In the genomic region with DNA sequence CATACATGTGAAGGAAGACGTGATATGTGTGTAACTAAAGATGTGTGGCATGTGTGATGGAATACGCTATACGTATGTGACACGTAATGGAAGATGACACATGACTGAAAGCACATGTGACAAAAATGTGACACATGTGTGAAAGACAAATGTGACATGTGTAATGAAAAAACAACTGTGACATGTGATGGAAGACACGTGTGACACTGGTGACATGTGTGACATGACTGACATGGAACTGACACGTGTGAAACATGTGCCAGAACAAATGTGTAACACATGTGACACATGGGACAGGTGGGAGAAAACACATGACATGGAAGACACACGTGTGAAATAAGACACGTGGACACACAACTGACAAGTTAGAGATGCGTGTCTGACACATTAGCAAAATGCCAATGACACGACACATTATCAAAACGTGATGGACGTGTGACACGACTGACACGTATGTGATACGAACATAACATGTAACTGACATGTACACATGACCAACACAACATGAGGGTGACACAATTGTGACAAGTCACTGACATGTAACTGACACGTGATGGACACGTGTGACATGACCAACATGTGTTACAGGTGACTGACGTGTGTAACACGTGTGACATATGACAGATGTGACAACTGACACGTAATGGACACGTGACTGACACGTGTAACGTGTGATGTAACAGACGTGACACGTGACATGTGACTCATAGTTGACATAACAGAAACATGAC, we compare ENCODE assay signal across 2 cellular contexts.
TF ChIP-seq lines count a peak whose summit lies in the region.

No MANE protein-coding gene starts in this region.

TF ChIP-seq in HepG2, 621 proteins besides CTCF, POLR2A, EP300 and RAD21 (continues in another document):
- no peak for TF ChIP-seq DBP (CRISPR knock-in tag; IDR thresholded peaks at IDR 0.05; ENCODE audit: not compliant biosample characterization)
- TF ChIP-seq CREM (IDR thresholded peaks at IDR 0.05), result no peak
- no peak for TF ChIP-seq CREM (CRISPR knock-in tag; IDR thresholded peaks at IDR 0.05)
- TF ChIP-seq, protein P1, sequence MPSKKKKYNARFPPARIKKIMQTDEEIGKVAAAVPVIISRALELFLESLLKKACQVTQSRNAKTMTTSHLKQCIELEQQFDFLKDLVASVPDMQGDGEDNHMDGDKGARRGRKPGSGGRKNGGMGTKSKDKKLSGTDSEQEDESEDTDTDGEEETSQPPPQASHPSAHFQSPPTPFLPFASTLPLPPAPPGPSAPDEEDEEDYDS (CRISPR knock-in tag; IDR thresholded peaks at IDR 0.05), result no peak
- no peak for TF ChIP-seq ZNF230 (CRISPR knock-in tag; IDR thresholded peaks at IDR 0.05)
- 0 out of 2 replicates have a peak, but pooled peaks have one; percentile 15 for TF ChIP-seq HOXA7 (CRISPR knock-in tag; IDR thresholded peaks at IDR 0.05)
- TF ChIP-seq, protein P2, sequence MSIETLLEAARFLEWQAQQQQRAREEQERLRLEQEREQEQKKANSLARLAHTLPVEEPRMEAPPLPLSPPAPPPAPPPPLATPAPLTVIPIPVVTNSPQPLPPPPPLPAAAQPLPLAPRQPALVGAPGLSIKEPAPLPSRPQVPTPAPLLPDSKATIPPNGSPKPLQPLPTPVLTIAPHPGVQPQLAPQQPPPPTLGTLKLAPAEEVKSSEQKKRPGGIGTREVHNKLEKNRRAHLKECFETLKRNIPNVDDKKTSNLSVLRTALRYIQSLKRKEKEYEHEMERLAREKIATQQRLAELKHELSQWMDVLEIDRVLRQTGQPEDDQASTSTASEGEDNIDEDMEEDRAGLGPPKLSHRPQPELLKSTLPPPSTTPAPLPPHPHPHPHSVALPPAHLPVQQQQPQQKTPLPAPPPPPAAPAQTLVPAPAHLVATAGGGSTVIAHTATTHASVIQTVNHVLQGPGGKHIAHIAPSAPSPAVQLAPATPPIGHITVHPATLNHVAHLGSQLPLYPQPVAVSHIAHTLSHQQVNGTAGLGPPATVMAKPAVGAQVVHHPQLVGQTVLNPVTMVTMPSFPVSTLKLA (IDR thresholded peaks at IDR 0.05), result peak; percentile 100
- TF ChIP-seq, protein P3, sequence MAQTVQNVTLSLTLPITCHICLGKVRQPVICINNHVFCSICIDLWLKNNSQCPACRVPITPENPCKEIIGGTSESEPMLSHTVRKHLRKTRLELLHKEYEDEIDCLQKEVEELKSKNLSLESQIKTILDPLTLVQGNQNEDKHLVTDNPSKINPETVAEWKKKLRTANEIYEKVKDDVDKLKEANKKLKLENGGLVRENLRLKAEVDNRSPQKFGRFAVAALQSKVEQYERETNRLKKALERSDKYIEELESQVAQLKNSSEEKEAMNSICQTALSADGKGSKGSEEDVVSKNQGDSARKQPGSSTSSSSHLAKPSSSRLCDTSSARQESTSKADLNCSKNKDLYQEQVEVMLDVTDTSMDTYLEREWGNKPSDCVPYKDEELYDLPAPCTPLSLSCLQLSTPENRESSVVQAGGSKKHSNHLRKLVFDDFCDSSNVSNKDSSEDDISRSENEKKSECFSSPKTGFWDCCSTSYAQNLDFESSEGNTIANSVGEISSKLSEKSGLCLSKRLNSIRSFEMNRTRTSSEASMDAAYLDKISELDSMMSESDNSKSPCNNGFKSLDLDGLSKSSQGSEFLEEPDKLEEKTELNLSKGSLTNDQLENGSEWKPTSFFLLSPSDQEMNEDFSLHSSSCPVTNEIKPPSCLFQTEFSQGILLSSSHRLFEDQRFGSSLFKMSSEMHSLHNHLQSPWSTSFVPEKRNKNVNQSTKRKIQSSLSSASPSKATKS (CRISPR knock-in tag; IDR thresholded peaks at IDR 0.05), result no peak
- no peak for TF ChIP-seq ZMYM2 (CRISPR knock-in tag; IDR thresholded peaks at IDR 0.05)
- TF ChIP-seq MXD3 (CRISPR knock-in tag; IDR thresholded peaks at IDR 0.05), result no peak
- TF ChIP-seq, protein P4, sequence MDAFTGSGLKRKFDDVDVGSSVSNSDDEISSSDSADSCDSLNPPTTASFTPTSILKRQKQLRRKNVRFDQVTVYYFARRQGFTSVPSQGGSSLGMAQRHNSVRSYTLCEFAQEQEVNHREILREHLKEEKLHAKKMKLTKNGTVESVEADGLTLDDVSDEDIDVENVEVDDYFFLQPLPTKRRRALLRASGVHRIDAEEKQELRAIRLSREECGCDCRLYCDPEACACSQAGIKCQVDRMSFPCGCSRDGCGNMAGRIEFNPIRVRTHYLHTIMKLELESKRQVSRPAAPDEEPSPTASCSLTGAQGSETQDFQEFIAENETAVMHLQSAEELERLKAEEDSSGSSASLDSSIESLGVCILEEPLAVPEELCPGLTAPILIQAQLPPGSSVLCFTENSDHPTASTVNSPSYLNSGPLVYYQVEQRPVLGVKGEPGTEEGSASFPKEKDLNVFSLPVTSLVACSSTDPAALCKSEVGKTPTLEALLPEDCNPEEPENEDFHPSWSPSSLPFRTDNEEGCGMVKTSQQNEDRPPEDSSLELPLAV (CRISPR knock-in tag; conservative IDR thresholded peaks at IDR 0.05; ENCODE audit: low read depth), result 0 out of 2 replicates have a peak, but pooled peaks have one; percentile 27

TF ChIP-seq in K562, 482 proteins besides CTCF, POLR2A, EP300 and RAD21 (continues in another document):
- TF ChIP-seq SMARCA5 (IDR thresholded peaks at IDR 0.05) (no peak), ZBTB7A (IDR thresholded peaks at IDR 0.05; ENCODE audit: borderline replicate concordance, control insufficient read depth, low read depth, low read length) (no peak), ZNF217 (CRISPR knock-in tag; IDR thresholded peaks at IDR 0.05) (no peak), SIRT6 (IDR thresholded peaks at IDR 0.05; ENCODE audit: low read depth, low read length) (no peak), ZNF764 (CRISPR knock-in tag; IDR thresholded peaks at IDR 0.05; ENCODE audit: low read depth) (no peak), CCNT2 (IDR thresholded peaks at IDR 0.05; ENCODE audit: borderline replicate concordance, extremely low read depth, insufficient read length, low read depth, low read length) (no peak), ZNF561 (CRISPR knock-in tag; conservative IDR thresholded peaks at IDR 0.05) (no peak), HNRNPLL (IDR thresholded peaks at IDR 0.05; ENCODE audit: low read depth, low read length, poor library complexity, severe bottlenecking) (no peak), RBM39 (optimal IDR thresholded peaks at IDR 0.05; ENCODE audit: low read depth, low read length) (no peak), ZNF311 (CRISPR knock-in tag; IDR thresholded peaks at IDR 0.05) (no peak), PHF20 (IDR thresholded peaks at IDR 0.05; ENCODE audit: partially characterized antibody) (peak; percentile 7), EGR1 (conservative IDR thresholded peaks at IDR 0.05) (no peak), GTF2E2 (tag; IDR thresholded peaks at IDR 0.05) (no peak), HNRNPUL1 (IDR thresholded peaks at IDR 0.05; ENCODE audit: low read length) (no peak), CC2D1A (IDR thresholded peaks at IDR 0.05) (no peak), ARNT (IDR thresholded peaks at IDR 0.05) (no peak), LARP7 (IDR thresholded peaks at IDR 0.05) (no peak), TCF7L2 (IDR thresholded peaks at IDR 0.05; ENCODE audit: low read depth, low read length) (no peak), NCOR1 (IDR thresholded peaks at IDR 0.05) (no peak), CUX1 (CRISPR knock-in tag; IDR thresholded peaks at IDR 0.05) (no peak), MTA1 (IDR thresholded peaks at IDR 0.05; ENCODE audit: borderline replicate concordance) (no peak)
- TF ChIP-seq, protein P5, sequence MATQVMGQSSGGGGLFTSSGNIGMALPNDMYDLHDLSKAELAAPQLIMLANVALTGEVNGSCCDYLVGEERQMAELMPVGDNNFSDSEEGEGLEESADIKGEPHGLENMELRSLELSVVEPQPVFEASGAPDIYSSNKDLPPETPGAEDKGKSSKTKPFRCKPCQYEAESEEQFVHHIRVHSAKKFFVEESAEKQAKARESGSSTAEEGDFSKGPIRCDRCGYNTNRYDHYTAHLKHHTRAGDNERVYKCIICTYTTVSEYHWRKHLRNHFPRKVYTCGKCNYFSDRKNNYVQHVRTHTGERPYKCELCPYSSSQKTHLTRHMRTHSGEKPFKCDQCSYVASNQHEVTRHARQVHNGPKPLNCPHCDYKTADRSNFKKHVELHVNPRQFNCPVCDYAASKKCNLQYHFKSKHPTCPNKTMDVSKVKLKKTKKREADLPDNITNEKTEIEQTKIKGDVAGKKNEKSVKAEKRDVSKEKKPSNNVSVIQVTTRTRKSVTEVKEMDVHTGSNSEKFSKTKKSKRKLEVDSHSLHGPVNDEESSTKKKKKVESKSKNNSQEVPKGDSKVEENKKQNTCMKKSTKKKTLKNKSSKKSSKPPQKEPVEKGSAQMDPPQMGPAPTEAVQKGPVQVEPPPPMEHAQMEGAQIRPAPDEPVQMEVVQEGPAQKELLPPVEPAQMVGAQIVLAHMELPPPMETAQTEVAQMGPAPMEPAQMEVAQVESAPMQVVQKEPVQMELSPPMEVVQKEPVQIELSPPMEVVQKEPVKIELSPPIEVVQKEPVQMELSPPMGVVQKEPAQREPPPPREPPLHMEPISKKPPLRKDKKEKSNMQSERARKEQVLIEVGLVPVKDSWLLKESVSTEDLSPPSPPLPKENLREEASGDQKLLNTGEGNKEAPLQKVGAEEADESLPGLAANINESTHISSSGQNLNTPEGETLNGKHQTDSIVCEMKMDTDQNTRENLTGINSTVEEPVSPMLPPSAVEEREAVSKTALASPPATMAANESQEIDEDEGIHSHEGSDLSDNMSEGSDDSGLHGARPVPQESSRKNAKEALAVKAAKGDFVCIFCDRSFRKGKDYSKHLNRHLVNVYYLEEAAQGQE (CRISPR knock-in tag; IDR thresholded peaks at IDR 0.05; ENCODE audit: low read depth), result no peak
- TF ChIP-seq, protein P6, sequence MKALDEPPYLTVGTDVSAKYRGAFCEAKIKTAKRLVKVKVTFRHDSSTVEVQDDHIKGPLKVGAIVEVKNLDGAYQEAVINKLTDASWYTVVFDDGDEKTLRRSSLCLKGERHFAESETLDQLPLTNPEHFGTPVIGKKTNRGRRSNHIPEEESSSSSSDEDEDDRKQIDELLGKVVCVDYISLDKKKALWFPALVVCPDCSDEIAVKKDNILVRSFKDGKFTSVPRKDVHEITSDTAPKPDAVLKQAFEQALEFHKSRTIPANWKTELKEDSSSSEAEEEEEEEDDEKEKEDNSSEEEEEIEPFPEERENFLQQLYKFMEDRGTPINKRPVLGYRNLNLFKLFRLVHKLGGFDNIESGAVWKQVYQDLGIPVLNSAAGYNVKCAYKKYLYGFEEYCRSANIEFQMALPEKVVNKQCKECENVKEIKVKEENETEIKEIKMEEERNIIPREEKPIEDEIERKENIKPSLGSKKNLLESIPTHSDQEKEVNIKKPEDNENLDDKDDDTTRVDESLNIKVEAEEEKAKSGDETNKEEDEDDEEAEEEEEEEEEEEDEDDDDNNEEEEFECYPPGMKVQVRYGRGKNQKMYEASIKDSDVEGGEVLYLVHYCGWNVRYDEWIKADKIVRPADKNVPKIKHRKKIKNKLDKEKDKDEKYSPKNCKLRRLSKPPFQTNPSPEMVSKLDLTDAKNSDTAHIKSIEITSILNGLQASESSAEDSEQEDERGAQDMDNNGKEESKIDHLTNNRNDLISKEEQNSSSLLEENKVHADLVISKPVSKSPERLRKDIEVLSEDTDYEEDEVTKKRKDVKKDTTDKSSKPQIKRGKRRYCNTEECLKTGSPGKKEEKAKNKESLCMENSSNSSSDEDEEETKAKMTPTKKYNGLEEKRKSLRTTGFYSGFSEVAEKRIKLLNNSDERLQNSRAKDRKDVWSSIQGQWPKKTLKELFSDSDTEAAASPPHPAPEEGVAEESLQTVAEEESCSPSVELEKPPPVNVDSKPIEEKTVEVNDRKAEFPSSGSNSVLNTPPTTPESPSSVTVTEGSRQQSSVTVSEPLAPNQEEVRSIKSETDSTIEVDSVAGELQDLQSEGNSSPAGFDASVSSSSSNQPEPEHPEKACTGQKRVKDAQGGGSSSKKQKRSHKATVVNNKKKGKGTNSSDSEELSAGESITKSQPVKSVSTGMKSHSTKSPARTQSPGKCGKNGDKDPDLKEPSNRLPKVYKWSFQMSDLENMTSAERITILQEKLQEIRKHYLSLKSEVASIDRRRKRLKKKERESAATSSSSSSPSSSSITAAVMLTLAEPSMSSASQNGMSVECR (CRISPR knock-in tag; IDR thresholded peaks at IDR 0.05), result peak; percentile 51; the same call in 1 of the 2 replicates
- TF ChIP-seq, protein P7, sequence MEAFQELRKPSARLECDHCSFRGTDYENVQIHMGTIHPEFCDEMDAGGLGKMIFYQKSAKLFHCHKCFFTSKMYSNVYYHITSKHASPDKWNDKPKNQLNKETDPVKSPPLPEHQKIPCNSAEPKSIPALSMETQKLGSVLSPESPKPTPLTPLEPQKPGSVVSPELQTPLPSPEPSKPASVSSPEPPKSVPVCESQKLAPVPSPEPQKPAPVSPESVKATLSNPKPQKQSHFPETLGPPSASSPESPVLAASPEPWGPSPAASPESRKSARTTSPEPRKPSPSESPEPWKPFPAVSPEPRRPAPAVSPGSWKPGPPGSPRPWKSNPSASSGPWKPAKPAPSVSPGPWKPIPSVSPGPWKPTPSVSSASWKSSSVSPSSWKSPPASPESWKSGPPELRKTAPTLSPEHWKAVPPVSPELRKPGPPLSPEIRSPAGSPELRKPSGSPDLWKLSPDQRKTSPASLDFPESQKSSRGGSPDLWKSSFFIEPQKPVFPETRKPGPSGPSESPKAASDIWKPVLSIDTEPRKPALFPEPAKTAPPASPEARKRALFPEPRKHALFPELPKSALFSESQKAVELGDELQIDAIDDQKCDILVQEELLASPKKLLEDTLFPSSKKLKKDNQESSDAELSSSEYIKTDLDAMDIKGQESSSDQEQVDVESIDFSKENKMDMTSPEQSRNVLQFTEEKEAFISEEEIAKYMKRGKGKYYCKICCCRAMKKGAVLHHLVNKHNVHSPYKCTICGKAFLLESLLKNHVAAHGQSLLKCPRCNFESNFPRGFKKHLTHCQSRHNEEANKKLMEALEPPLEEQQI (IDR thresholded peaks at IDR 0.05), result no peak
